ENCODE assay signal across 9 cellular contexts in genomic region chr10:6300106-6300783, GRCh38.
DNase-seq lines count a peak whose midpoint lies in the region; ATAC-seq and TF ChIP-seq lines count a peak whose summit lies in the region.
"Had no signal": no experiment of that assay in that cellular context is flagged by ENCODE, and none has a peak within 500 bp of the region (broad histone marks: within the 10 kb centered on the region; RNA-seq: fewer than 3 reads in every experiment).

No MANE protein-coding gene starts in this region.

- peak overlapping the region; percentile 97 for H3K27ac Mint-ChIP-seq in Calu3 (ENCODE audit: unreplicated experiment)

- H3K4me3 Mint-ChIP-seq in Calu3 (ENCODE audit: low read depth, unreplicated experiment) = peak overlapping the region; percentile 20

- H3K36me3 Mint-ChIP-seq in Calu3 (ENCODE audit: insufficient read depth, unreplicated experiment) = peaks cover 54% of the 10 kb centered on the region

- DNase-seq in Calu3 (peak; percentile 37), fibroblast of pulmonary artery (ENCODE audit: low read depth) (peak; percentile 21), hepatic stellate cell (ENCODE audit: low spot score) (no peak), NCI-H1436 (lab: John Stamatoyannopoulos, UW) (no peak)
- peak; percentile 27 to 34 for DNase-seq in stimulated activated CD4-positive, alpha-beta T cell treated with anti-CD3 and anti-CD28 coated beads, Interleukin-2, amount 100 ng/mL, for 24 hours

- ATAC-seq in GM19463 (IDR thresholded peaks at IDR 0.05; ENCODE audit: unreplicated experiment) (peak; percentile 76), HG03469 (IDR thresholded peaks at IDR 0.05; ENCODE audit: unreplicated experiment) (peak; percentile 83)

- no peaks in the 10 kb centered on the region for H3K27me3 Mint-ChIP-seq in Calu3 (ENCODE audit: unreplicated experiment)

- intact Hi-C loops in Calu3 (cut with micrococcal nuclease; ENCODE audit: unreplicated experiment) = no loop called here

- TF ChIP-seq CTCF in Calu3 (IDR thresholded peaks at IDR 0.05; ENCODE audit: unreplicated experiment) (no peak), VCaP (conservative IDR thresholded peaks at IDR 0.05) (no peak), fibroblast of pulmonary artery (IDR thresholded peaks at IDR 0.05; ENCODE audit: low read length, missing control alignments) (no peak)

- BruUV-seq in Calu3 (replicated peaks; lab: Mats Ljungman, UMichigan) = no TSS peak

- no peak overlapping the region for H3K4me3 ChIP-seq in fibroblast of pulmonary artery (replicated peaks; ENCODE audit: low read depth, low read length)

- no peaks in the 10 kb centered on the region for H3K9me3 Mint-ChIP-seq in Calu3 (ENCODE audit: low read depth, unreplicated experiment)

- peaks cover 80% of the 10 kb centered on the region for H3K4me1 Mint-ChIP-seq in Calu3 (ENCODE audit: low read depth, unreplicated experiment)

- H3K27ac ChIP-seq in VCaP = peak overlapping the region; percentile 62; the same call in 1 of the 2 replicates
- H3K27ac ChIP-seq: parathyroid adenoma had no signal

- CTCF ChIA-PET in Calu3 (lab: Charles Lee) = interaction anchor here (0.5 to 2.5 kb wide), 5 partner anchors 9 to 102 kb away, joined by 3 to 13 read pairs (median 5); partner anchors contain the start of gene PFKFB3

Comparison
In these comparisons a context has a peak if more than half of its experiments do, and no peak if none do; other contexts are left out.
1. DNase-seq: peak in Calu3 (single experiment), fibroblast of pulmonary artery (single experiment) and stimulated activated CD4-positive, alpha-beta T cell treated with anti-CD3 and anti-CD28 coated beads, Interleukin-2, amount 100 ng/mL, for 24 hours (2 of 2); none in hepatic stellate cell (single experiment) and NCI-H1436 (single experiment).